8 cellular contexts compared by ENCODE assay signal in genomic region chr2:119240311-119241204, GRCh38. TPM values are rescaled to one million over a fixed set of nuclear protein-coding genes. Genes with fewer than 3 reads are reported as not detected.
DNase-seq lines count a peak whose midpoint lies in the region; ATAC-seq and TF ChIP-seq lines count a peak whose summit lies in the region.

No MANE protein-coding gene starts in this region.

- no peak overlapping the region for H3K4me3 Mint-ChIP-seq in neural progenitor cell

- H3K27me3 ChIP-seq in neural progenitor cell, result no peaks in the 10 kb centered on the region

- H3K4me1 ChIP-seq in neural progenitor cell, result peaks cover 13% of the 10 kb centered on the region

- peak; percentile 80 for DNase-seq in ELF-1 (ENCODE audit: low read depth, low spot score)
- DNase-seq in NCI-H446 treated with DMSO at 0.1 percent for 48 hours (lab: John Stamatoyannopoulos, UW), result peak; percentile 81
- DNase-seq in epithelial cell of prostate (ENCODE audit: low read depth, low spot score), result no peak
- peak; percentile 37 for DNase-seq in neural progenitor cell (ENCODE audit: low spot score)
- DNase-seq in activated CD8-positive, alpha-beta memory T cell treated with anti-CD3 and anti-CD28 coated beads, Interleukin-2, amount 50 U/mL, for 48 hours, result no peak
- no peak for DNase-seq in stimulated activated naive CD8-positive, alpha-beta T cell treated with anti-CD3 and anti-CD28 coated beads, Interleukin-15, Interleukin-2, amounts not matched to agents 100 U/mL and 50 U/mL, for 24 hours

- H2AFZ ChIP-seq in neural progenitor cell (replicated peaks), result no peak overlapping the region

- peaks cover 12% of the 10 kb centered on the region for H3K4me1 Mint-ChIP-seq in neural progenitor cell

- no peaks in the 10 kb centered on the region for H3K9me3 ChIP-seq in neural progenitor cell (ENCODE audit: low read depth)

- H3K79me2 ChIP-seq in neural progenitor cell (ENCODE audit: low read depth), result no peaks in the 10 kb centered on the region

- no peak overlapping the region for H3K4me3 ChIP-seq in neural progenitor cell

- H3K27me3 Mint-ChIP-seq in neural progenitor cell (ENCODE audit: insufficient read depth, low read depth), result peaks cover 12% of the 10 kb centered on the region

- H3K9me3 Mint-ChIP-seq in neural progenitor cell, result peaks cover 2% of the 10 kb centered on the region

- no peaks in the 10 kb centered on the region for H4K20me1 ChIP-seq in neural progenitor cell (ENCODE audit: low read depth)

- no peaks in the 10 kb centered on the region for H3K36me3 ChIP-seq in neural progenitor cell

- H3K36me3 Mint-ChIP-seq in neural progenitor cell, result no peaks in the 10 kb centered on the region

- TF ChIP-seq CTCF in neural progenitor cell (IDR thresholded peaks at IDR 0.05), result no peak

- no peak overlapping the region for H3K27ac Mint-ChIP-seq in neural progenitor cell

- no peaks in the 10 kb centered on the region for H3F3A ChIP-seq in neural progenitor cell (ENCODE audit: low read depth)

- no peak overlapping the region for H3K9ac ChIP-seq in neural progenitor cell

- no peak overlapping the region for H3K4me2 ChIP-seq in neural progenitor cell

- ATAC-seq in HG03520 (IDR thresholded peaks at IDR 0.05; ENCODE audit: unreplicated experiment) (no peak), GM19463 (IDR thresholded peaks at IDR 0.05; ENCODE audit: unreplicated experiment) (no peak)
- ATAC-seq in stimulated activated naive CD8-positive, alpha-beta T cell treated with anti-CD3 and anti-CD28 coated beads, Interleukin-15, Interleukin-2, amounts not matched to agents 100 U/mL and 50 U/mL, for 24 hours, result no peak

- H3K27ac ChIP-seq in epithelial cell of prostate (peak overlapping the region; percentile 46), neural progenitor cell (no peak overlapping the region)

RNA-seq across cellular contexts. Expression of gene STEAP3, which starts 16.9 kb away (rescaled TPM):
- total RNA-seq in neural progenitor cell (ENCODE audit: low replicate concordance), result 0.30 and 1.2 TPM in 2 replicates

Comparison
In these comparisons a context has a peak if more than half of its experiments do, and no peak if none do; other contexts are left out.
1. DNase-seq: peak in ELF-1 (single experiment), NCI-H446 treated with DMSO at 0.1 percent for 48 hours (single experiment) and neural progenitor cell (single experiment); none in epithelial cell of prostate (single experiment), activated CD8-positive, alpha-beta memory T cell treated with anti-CD3 and anti-CD28 coated beads, Interleukin-2, amount 50 U/mL, for 48 hours (single experiment) and stimulated activated naive CD8-positive, alpha-beta T cell treated with anti-CD3 and anti-CD28 coated beads, Interleukin-15, Interleukin-2, amounts not matched to agents 100 U/mL and 50 U/mL, for 24 hours (single experiment).